In genomic region chr17:78001182-78001581, GRCh38 we compare ENCODE assay signal across 1 cellular context.
TF ChIP-seq lines count a peak whose summit lies in the region.

No MANE protein-coding gene starts in this region.

TF ChIP-seq in SK-N-SH, 30 proteins besides CTCF, POLR2A, EP300 and RAD21:
- TF ChIP-seq ZBTB33 (IDR thresholded peaks at IDR 0.05; ENCODE audit: borderline replicate concordance, low read depth) (no peak), TEAD4 (IDR thresholded peaks at IDR 0.05; ENCODE audit: borderline replicate concordance, insufficient read depth) (no peak), YY1 (IDR thresholded peaks at IDR 0.05; ENCODE audit: low read depth) (no peak), GABPA (IDR thresholded peaks at IDR 0.05; ENCODE audit: low read depth) (no peak), EZH2phosphoT487 (IDR thresholded peaks at IDR 0.05; ENCODE audit: borderline replicate concordance, low read depth) (no peak), NFIC (IDR thresholded peaks at IDR 0.05; ENCODE audit: borderline replicate concordance) (no peak), SMC3 (IDR thresholded peaks at IDR 0.05; ENCODE audit: low read depth, low read length) (no peak), TCF12 (IDR thresholded peaks at IDR 0.05) (no peak), IRF3 (IDR thresholded peaks at IDR 0.05; ENCODE audit: low read depth, low read length) (no peak), CHD2 (IDR thresholded peaks at IDR 0.05; ENCODE audit: low read length, partially characterized antibody) (no peak), MXI1 (IDR thresholded peaks at IDR 0.05; ENCODE audit: low read depth, low read length) (no peak), NRF1 (IDR thresholded peaks at IDR 0.05; ENCODE audit: low read depth, low read length) (no peak), USF2 (IDR thresholded peaks at IDR 0.05; ENCODE audit: borderline replicate concordance, low read depth, low read length) (no peak), TAF1 (IDR thresholded peaks at IDR 0.05; ENCODE audit: borderline replicate concordance, low read depth, low read length) (no peak), SIN3A (IDR thresholded peaks at IDR 0.05; ENCODE audit: borderline replicate concordance, low read depth, low read length) (no peak), RCOR1 (IDR thresholded peaks at IDR 0.05; ENCODE audit: low read length) (no peak), POLR2AphosphoS5 (IDR thresholded peaks at IDR 0.05; ENCODE audit: low read depth, low read length) (no peak)
- TF ChIP-seq, protein P1, sequence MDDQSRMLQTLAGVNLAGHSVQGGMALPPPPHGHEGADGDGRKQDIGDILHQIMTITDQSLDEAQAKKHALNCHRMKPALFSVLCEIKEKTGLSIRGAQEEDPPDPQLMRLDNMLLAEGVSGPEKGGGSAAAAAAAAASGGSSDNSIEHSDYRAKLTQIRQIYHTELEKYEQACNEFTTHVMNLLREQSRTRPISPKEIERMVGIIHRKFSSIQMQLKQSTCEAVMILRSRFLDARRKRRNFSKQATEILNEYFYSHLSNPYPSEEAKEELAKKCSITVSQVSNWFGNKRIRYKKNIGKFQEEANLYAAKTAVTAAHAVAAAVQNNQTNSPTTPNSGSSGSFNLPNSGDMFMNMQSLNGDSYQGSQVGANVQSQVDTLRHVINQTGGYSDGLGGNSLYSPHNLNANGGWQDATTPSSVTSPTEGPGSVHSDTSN (IDR thresholded peaks at IDR 0.05) = no peak
- TF ChIP-seq, protein P2, sequence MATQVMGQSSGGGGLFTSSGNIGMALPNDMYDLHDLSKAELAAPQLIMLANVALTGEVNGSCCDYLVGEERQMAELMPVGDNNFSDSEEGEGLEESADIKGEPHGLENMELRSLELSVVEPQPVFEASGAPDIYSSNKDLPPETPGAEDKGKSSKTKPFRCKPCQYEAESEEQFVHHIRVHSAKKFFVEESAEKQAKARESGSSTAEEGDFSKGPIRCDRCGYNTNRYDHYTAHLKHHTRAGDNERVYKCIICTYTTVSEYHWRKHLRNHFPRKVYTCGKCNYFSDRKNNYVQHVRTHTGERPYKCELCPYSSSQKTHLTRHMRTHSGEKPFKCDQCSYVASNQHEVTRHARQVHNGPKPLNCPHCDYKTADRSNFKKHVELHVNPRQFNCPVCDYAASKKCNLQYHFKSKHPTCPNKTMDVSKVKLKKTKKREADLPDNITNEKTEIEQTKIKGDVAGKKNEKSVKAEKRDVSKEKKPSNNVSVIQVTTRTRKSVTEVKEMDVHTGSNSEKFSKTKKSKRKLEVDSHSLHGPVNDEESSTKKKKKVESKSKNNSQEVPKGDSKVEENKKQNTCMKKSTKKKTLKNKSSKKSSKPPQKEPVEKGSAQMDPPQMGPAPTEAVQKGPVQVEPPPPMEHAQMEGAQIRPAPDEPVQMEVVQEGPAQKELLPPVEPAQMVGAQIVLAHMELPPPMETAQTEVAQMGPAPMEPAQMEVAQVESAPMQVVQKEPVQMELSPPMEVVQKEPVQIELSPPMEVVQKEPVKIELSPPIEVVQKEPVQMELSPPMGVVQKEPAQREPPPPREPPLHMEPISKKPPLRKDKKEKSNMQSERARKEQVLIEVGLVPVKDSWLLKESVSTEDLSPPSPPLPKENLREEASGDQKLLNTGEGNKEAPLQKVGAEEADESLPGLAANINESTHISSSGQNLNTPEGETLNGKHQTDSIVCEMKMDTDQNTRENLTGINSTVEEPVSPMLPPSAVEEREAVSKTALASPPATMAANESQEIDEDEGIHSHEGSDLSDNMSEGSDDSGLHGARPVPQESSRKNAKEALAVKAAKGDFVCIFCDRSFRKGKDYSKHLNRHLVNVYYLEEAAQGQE (IDR thresholded peaks at IDR 0.05; ENCODE audit: low read depth, low read length) = no peak
